In genomic region chr1:51331206-51332100, GRCh38 we compare ENCODE assay signal across 8 cellular contexts. TPM values are rescaled to one million over a fixed set of nuclear protein-coding genes. Genes with fewer than 3 reads are reported as not detected.
DNase-seq lines count a peak whose midpoint lies in the region; ATAC-seq lines count a peak whose summit lies in the region.

No MANE protein-coding gene starts in this region.

- H3K4me3 ChIP-seq in aorta (ENCODE audit: low read length in 2 of 2) = no peak overlapping the region

- peak overlapping the region; percentile 62 for H3K4me3 Mint-ChIP-seq in activated CD4-positive, alpha-beta T cell treated with anti-CD3 and anti-CD28 coated beads for 36 hours
- H3K4me3 Mint-ChIP-seq in central memory CD8-positive, alpha-beta T cell = peak overlapping the region; percentile 74

- H3K27ac Mint-ChIP-seq in activated CD4-positive, alpha-beta T cell treated with anti-CD3 and anti-CD28 coated beads for 36 hours = peak overlapping the region; percentile 64
- no peak overlapping the region for H3K27ac Mint-ChIP-seq in central memory CD8-positive, alpha-beta T cell (ENCODE audit: low read depth)

- peaks cover 15% of the 10 kb centered on the region for H3K4me1 Mint-ChIP-seq in activated CD4-positive, alpha-beta T cell treated with anti-CD3 and anti-CD28 coated beads for 36 hours
- H3K4me1 Mint-ChIP-seq in central memory CD8-positive, alpha-beta T cell = peaks cover 9% of the 10 kb centered on the region

- POLR2A ChIA-PET in activated CD4-positive, alpha-beta T cell treated with anti-CD3 and anti-CD28 coated beads for 36 hours (lab: Charles Lee) = no interaction called here

- DNase-seq in activated CD4-positive, alpha-beta T cell treated with anti-CD3 and anti-CD28 coated beads for 36 hours = peak; percentile 23
- DNase-seq in activated CD4-positive, alpha-beta T cell treated with anti-CD3 and anti-CD28 coated beads for 1 hour = no peak
- DNase-seq in NOMO-1 (lab: John Stamatoyannopoulos, UW; ENCODE audit: unreplicated experiment in 2 of 2) (peak; percentile 35 to 81), left kidney (ENCODE audit: low read depth, low spot score) (peak; percentile 75), aorta (no peak), NK-92 (lab: John Stamatoyannopoulos, UW; ENCODE audit: unreplicated experiment) (no peak)
- DNase-seq in central memory CD8-positive, alpha-beta T cell (ENCODE audit: low spot score in 2 of 2) = no peak

- ATAC-seq in activated CD4-positive, alpha-beta T cell treated with anti-CD3 and anti-CD28 coated beads for 36 hours = peak; percentile 52
- peak; percentile 65 for ATAC-seq in HG02610 (IDR thresholded peaks at IDR 0.05; ENCODE audit: unreplicated experiment)
- no peak for ATAC-seq in central memory CD8-positive, alpha-beta T cell (replicated peaks; ENCODE audit: extremely low read depth, poor library complexity, severe bottlenecking)
- ATAC-seq in aorta (ENCODE audit: low FRiP score) = peak; percentile 56

- no peak overlapping the region for H3K27ac ChIP-seq in aorta (ENCODE audit: low read depth in 1 of 2, low read length in 2 of 2)

- CTCF ChIA-PET in activated CD4-positive, alpha-beta T cell treated with anti-CD3 and anti-CD28 coated beads for 36 hours (lab: Charles Lee) = interaction anchor here (0.7 to 1.5 kb wide), 7 partner anchors 13 to 855 kb away, joined by 3 to 7 read pairs (median 3); no protein-coding TSS in a partner anchor

- H3K36me3 ChIP-seq in aorta (ENCODE audit: control insufficient read depth in 1 of 2, insufficient read depth in 2 of 2, low read length in 1 of 2) = no peaks in the 10 kb centered on the region

- intact Hi-C loops in activated CD4-positive, alpha-beta T cell treated with anti-CD3 and anti-CD28 coated beads for 36 hours (cut with DNase I, micrococcal nuclease) = loop anchor here in 1 of 2 experiments (10.0 kb wide), 1 partner anchor 57 kb away; no protein-coding TSS in a partner anchor
- intact Hi-C loops in aorta (cut with DNase I) = no loop called here

- 49 to 51% methylated on average over 7 of the region's 7 CpGs for WGBS in aorta, 2 donors

- no peaks in the 10 kb centered on the region for H3K36me3 Mint-ChIP-seq in activated CD4-positive, alpha-beta T cell treated with anti-CD3 and anti-CD28 coated beads for 36 hours (ENCODE audit: low read depth)
- H3K36me3 Mint-ChIP-seq in central memory CD8-positive, alpha-beta T cell (ENCODE audit: insufficient read depth) = peaks cover 2% of the 10 kb centered on the region

- H3K27me3 ChIP-seq in aorta (ENCODE audit: control insufficient read depth in 1 of 2, insufficient read depth in 2 of 2, low read length in 1 of 2) = no peaks in the 10 kb centered on the region

- no peaks in the 10 kb centered on the region for H3K4me1 ChIP-seq in aorta (ENCODE audit: control insufficient read depth in 1 of 2, insufficient read depth in 2 of 2, low read length in 2 of 2)

- no peaks in the 10 kb centered on the region for H3K9me3 Mint-ChIP-seq in activated CD4-positive, alpha-beta T cell treated with anti-CD3 and anti-CD28 coated beads for 36 hours (ENCODE audit: low read depth)
- no peaks in the 10 kb centered on the region for H3K9me3 Mint-ChIP-seq in central memory CD8-positive, alpha-beta T cell

- no peaks in the 10 kb centered on the region for H3K9me3 ChIP-seq in aorta (ENCODE audit: control insufficient read depth, low read length)

- H3K27me3 Mint-ChIP-seq in activated CD4-positive, alpha-beta T cell treated with anti-CD3 and anti-CD28 coated beads for 36 hours = peaks cover 29% of the 10 kb centered on the region
- peaks cover 38% of the 10 kb centered on the region for H3K27me3 Mint-ChIP-seq in central memory CD8-positive, alpha-beta T cell

RNA-seq across cellular contexts. Expression of gene TTC39A, which starts 1.1 kb away (rescaled TPM):
- under 1 TPM in 1 of 2 experiments, not detected in 1; 0.11 TPM for total RNA-seq in activated CD4-positive, alpha-beta T cell treated with anti-CD3 and anti-CD28 coated beads for 36 hours
- 1 to 10 TPM; 2.0 to 3.6 TPM for total RNA-seq in aorta
- polyA plus RNA-seq in aorta = 1 to 10 TPM in 1 of 2 donors, under 1 TPM in 1; 0.67 to 7.5 TPM

Comparison
In these comparisons a context has a peak if more than half of its experiments do, and no peak if none do; other contexts are left out.
1. DNase-seq: peak in activated CD4-positive, alpha-beta T cell treated with anti-CD3 and anti-CD28 coated beads for 36 hours (single experiment), NOMO-1 (2 of 2) and left kidney (single experiment); none in activated CD4-positive, alpha-beta T cell treated with anti-CD3 and anti-CD28 coated beads for 1 hour (single experiment), central memory CD8-positive, alpha-beta T cell (0 of 2), aorta (0 of 2) and NK-92 (single experiment).